8 cellular contexts compared by ENCODE assay signal in the genomic region with DNA sequence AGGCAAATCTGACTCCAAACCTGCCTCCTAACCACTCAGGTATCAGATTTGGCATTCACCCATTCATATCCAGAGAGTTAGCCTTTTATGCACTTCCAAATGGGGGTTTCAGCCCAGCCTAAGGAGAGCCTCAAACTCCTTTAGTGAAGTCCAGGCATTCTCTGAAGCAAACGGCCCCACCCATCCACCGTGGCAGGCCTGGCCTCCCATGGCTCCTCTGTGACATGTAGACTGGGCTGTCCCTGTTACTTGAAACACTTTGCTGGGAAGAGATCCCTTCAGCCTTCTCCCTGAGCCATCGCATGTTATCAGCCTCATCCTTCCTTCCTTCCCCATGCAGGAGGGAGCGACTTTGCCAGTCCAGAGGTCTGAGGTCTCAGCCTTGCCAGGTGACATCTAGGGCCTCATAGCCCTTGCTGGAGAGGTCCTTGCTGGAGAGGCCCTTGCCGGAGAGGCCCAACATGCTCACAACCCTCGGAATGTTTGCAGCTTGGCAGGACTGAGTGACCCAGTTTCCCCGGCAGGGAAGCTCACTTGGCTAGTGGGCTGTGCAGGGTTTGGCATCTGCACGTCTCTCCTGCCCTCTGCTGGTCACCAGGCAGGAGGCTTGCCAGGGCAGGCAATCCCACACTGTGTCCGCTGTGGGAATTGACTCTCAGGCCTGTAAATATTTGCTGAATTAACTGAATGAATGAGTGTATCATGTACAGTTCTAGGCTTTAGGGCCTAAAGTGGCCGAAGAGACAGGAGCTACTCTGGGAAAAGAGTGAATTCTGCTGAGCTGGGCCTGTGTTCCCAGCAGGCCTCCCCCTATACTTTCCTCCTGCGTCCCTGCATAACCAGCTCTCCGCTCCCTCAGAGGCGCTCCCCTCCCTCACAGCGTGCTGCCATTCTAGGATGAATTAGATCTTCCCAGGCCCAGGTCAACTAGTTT. TPM values are rescaled to one million over a fixed set of nuclear protein-coding genes. Genes with fewer than 3 reads are reported as not detected.
A peak's percentile ranks its signal among the peaks of the same experiment; 100 is the strongest.
DNase-seq lines count a peak whose midpoint lies in the region; ATAC-seq and TF ChIP-seq lines count a peak whose summit lies in the region.

No MANE protein-coding gene starts in this region.

- no TSS peak for BruUV-seq in Panc1 (replicated peaks; lab: Mats Ljungman, UMichigan)

- ATAC-seq in Panc1: peak; percentile 97
- ATAC-seq in stimulated activated naive CD8-positive, alpha-beta T cell treated with anti-CD3 and anti-CD28 coated beads, Interleukin-15, Interleukin-2, amounts not matched to agents 100 U/mL and 50 U/mL, for 24 hours: peak; percentile 89

- H3K4me1 ChIP-seq in HUES64 (ENCODE audit: insufficient read depth, low read length): peaks cover 19% of the 10 kb centered on the region
- no peaks in the 10 kb centered on the region for H3K4me1 ChIP-seq in Panc1 (ENCODE audit: control insufficient read depth, insufficient read depth, low read length)

- no peak overlapping the region for H3K27ac Mint-ChIP-seq in activated T-helper 1 cell treated with anti-CD3 and anti-CD28 coated beads, Interleukin-12 subunit alpha, Interleukin-12 subunit beta, Interleukin-2, Interleukin-4 antibody, amounts not matched to agents 30 ng/mL and 10 ng/mL and 1 ng/mL, durations not matched to agents 14 hours and 24 hours and 36 hours
- no peak overlapping the region for H3K27ac Mint-ChIP-seq in nephron progenitor cell

- H3K9ac ChIP-seq in HUES64 (ENCODE audit: low read depth, low read length): no peak overlapping the region

- no peak overlapping the region for H3K27ac ChIP-seq in HUES64 (ENCODE audit: low read depth, low read length)
- peak overlapping the region; percentile 48; the same call in 1 of the 2 replicates for H3K27ac ChIP-seq in Panc1 (ENCODE audit: low read length)

- in situ Hi-C loops in Panc1 (cut with HindIII; ENCODE audit: low pct_unique_long_range_greater_than_20kb, low sequenced_read_pairs): no loop called here

- peak overlapping the region; percentile 35 for H3K4me3 ChIP-seq in HUES64 (ENCODE audit: low read length)
- H3K4me3 ChIP-seq in Panc1 (ENCODE audit: low read depth in 2 of 2, low read length in 2 of 2): no peak overlapping the region
- no peak overlapping the region for H3K4me3 ChIP-seq in fibroblast of pulmonary artery (replicated peaks; ENCODE audit: low read depth, low read length)

- H3K4me1 Mint-ChIP-seq in activated T-helper 1 cell treated with anti-CD3 and anti-CD28 coated beads, Interleukin-12 subunit alpha, Interleukin-12 subunit beta, Interleukin-2, Interleukin-4 antibody, amounts not matched to agents 30 ng/mL and 10 ng/mL and 1 ng/mL, durations not matched to agents 14 hours and 24 hours and 36 hours (ENCODE audit: low read depth): no peaks in the 10 kb centered on the region
- H3K4me1 Mint-ChIP-seq in nephron progenitor cell: peaks cover 37% of the 10 kb centered on the region

- H3K27me3 ChIP-seq in HUES64 (ENCODE audit: insufficient read depth, low read length): no peaks in the 10 kb centered on the region
- H3K27me3 ChIP-seq in Panc1 (ENCODE audit: control insufficient read depth, insufficient read depth, low read length): no peaks in the 10 kb centered on the region

- no peaks in the 10 kb centered on the region for H3K9me3 Mint-ChIP-seq in activated T-helper 1 cell treated with anti-CD3 and anti-CD28 coated beads, Interleukin-12 subunit alpha, Interleukin-12 subunit beta, Interleukin-2, Interleukin-4 antibody, amounts not matched to agents 30 ng/mL and 10 ng/mL and 1 ng/mL, durations not matched to agents 14 hours and 24 hours and 36 hours
- no peaks in the 10 kb centered on the region for H3K9me3 Mint-ChIP-seq in nephron progenitor cell

- TF ChIP-seq CTCF in Panc1 (IDR thresholded peaks at IDR 0.05) (peak; percentile 83), fibroblast of pulmonary artery (IDR thresholded peaks at IDR 0.05; ENCODE audit: low read length, missing control alignments) (peak; percentile 98), nephron progenitor cell (IDR thresholded peaks at IDR 0.05) (peak; percentile 92)

- H3K9me3 ChIP-seq in HUES64 (ENCODE audit: insufficient read depth, low read depth, low read length) (no peaks in the 10 kb centered on the region), Panc1 (ENCODE audit: control insufficient read depth, insufficient read depth, low read depth, low read length) (no peaks in the 10 kb centered on the region)

- POLR2A ChIA-PET in Panc1 (lab: Charles Lee): no interaction called here

- H3K27me3 Mint-ChIP-seq in activated T-helper 1 cell treated with anti-CD3 and anti-CD28 coated beads, Interleukin-12 subunit alpha, Interleukin-12 subunit beta, Interleukin-2, Interleukin-4 antibody, amounts not matched to agents 30 ng/mL and 10 ng/mL and 1 ng/mL, durations not matched to agents 14 hours and 24 hours and 36 hours (ENCODE audit: insufficient read depth): no peaks in the 10 kb centered on the region
- H3K27me3 Mint-ChIP-seq in nephron progenitor cell (ENCODE audit: low read depth, poor library complexity): peaks cover 38% of the 10 kb centered on the region

- no peak overlapping the region for H3K4me3 Mint-ChIP-seq in activated T-helper 1 cell treated with anti-CD3 and anti-CD28 coated beads, Interleukin-12 subunit alpha, Interleukin-12 subunit beta, Interleukin-2, Interleukin-4 antibody, amounts not matched to agents 30 ng/mL and 10 ng/mL and 1 ng/mL, durations not matched to agents 14 hours and 24 hours and 36 hours
- no peak overlapping the region for H3K4me3 Mint-ChIP-seq in nephron progenitor cell

- no peaks in the 10 kb centered on the region for H3K36me3 Mint-ChIP-seq in activated T-helper 1 cell treated with anti-CD3 and anti-CD28 coated beads, Interleukin-12 subunit alpha, Interleukin-12 subunit beta, Interleukin-2, Interleukin-4 antibody, amounts not matched to agents 30 ng/mL and 10 ng/mL and 1 ng/mL, durations not matched to agents 14 hours and 24 hours and 36 hours (ENCODE audit: low read depth)
- H3K36me3 Mint-ChIP-seq in nephron progenitor cell (ENCODE audit: low read depth): no peaks in the 10 kb centered on the region

- DNase-seq in EL: peak; percentile 73
- DNase-seq in Panc1 (ENCODE audit: low read depth, low spot score): peak; percentile 51
- peak; percentile 46 for DNase-seq in activated T-helper 1 cell treated with anti-CD3 and anti-CD28 coated beads, Interleukin-12 subunit alpha, Interleukin-12 subunit beta, Interleukin-2, Interleukin-4 antibody, amounts not matched to agents 30 ng/mL and 10 ng/mL and 1 ng/mL, durations not matched to agents 14 hours and 24 hours and 36 hours (ENCODE audit: low spot score)
- peak; percentile 89 for DNase-seq in fibroblast of pulmonary artery (ENCODE audit: low read depth)
- DNase-seq in nephron progenitor cell: peak; percentile 81
- peak; percentile 77 for DNase-seq in stimulated activated naive CD8-positive, alpha-beta T cell treated with anti-CD3 and anti-CD28 coated beads, Interleukin-15, Interleukin-2, amounts not matched to agents 100 U/mL and 50 U/mL, for 24 hours
- DNase-seq in NCI-H524 treated with DMSO at 0.1 percent for 48 hours (lab: John Stamatoyannopoulos, UW): no peak

- 37% methylated on average over 14 of the region's 14 CpGs for WGBS in HUES64

- intact Hi-C loops in Panc1 (cut with micrococcal nuclease; ENCODE audit: unreplicated experiment): loop anchor here (1.0 to 10.0 kb wide), 2 partner anchors 105 to 152 kb away; no protein-coding TSS in a partner anchor
- intact Hi-C loops in activated T-helper 1 cell treated with anti-CD3 and anti-CD28 coated beads, Interleukin-12 subunit alpha, Interleukin-12 subunit beta, Interleukin-2, Interleukin-4 antibody, amounts not matched to agents 30 ng/mL and 10 ng/mL and 1 ng/mL, durations not matched to agents 14 hours and 24 hours and 36 hours (cut with micrococcal nuclease): loop anchor here (1.0 kb wide), 3 partner anchors 105 to 148 kb away; no protein-coding TSS in a partner anchor

- H3K36me3 ChIP-seq in HUES64 (ENCODE audit: insufficient read depth, low read length): no peaks in the 10 kb centered on the region
- H3K36me3 ChIP-seq in Panc1 (ENCODE audit: control insufficient read depth, insufficient read depth, low read length): no peaks in the 10 kb centered on the region

- CTCF ChIA-PET in Panc1 (lab: Charles Lee): interaction anchor here (1.0 to 4.4 kb wide), 5 partner anchors 97 to 112 kb away, joined by 3 to 77 read pairs (median 4); a partner anchor contains a TSS

RNA-seq across cellular contexts. Expression of a gene that starts 26.7 kb away (rescaled TPM):
- polyA plus RNA-seq in HUES64 (2013, experiment 1 of 2): 14.6 TPM
- polyA plus RNA-seq in HUES64 (2013, experiment 2 of 2): 15.2 TPM
- total RNA-seq in Panc1 (2021; ENCODE audit: unreplicated experiment): 32.1 TPM
- 3.9 TPM for polyA plus RNA-seq in Panc1 (2012; ENCODE audit: insufficient read length)
- 58.5 and 59.0 TPM in 2 replicates for total RNA-seq in activated T-helper 1 cell treated with anti-CD3 and anti-CD28 coated beads, Interleukin-12 subunit alpha, Interleukin-12 subunit beta, Interleukin-2, Interleukin-4 antibody, amounts not matched to agents 30 ng/mL and 10 ng/mL and 1 ng/mL, durations not matched to agents 14 hours and 24 hours and 36 hours
